Comparison of ENCODE assay signal across 19 cellular contexts in the genomic region with DNA sequence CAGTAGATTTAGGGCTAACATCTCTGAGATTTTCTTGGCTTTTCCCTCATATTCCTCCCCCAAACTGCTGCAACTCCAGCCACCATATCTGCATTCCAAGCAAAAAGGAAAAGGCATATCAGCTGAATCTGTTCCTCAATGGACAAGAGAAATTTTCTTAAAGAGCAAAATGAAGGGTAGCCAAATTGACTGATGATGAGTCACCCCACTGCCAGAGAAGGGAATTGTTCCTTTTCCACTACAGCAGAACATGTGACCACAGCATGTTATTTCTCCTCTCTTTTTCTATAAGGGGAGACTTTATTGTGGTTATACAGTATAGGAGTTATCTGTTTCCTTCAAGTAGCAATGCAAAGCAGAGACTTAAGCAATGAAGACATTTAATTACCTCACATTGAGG.
DNase-seq lines count a peak whose midpoint lies in the region; ATAC-seq and TF ChIP-seq lines count a peak whose summit lies in the region.
"Had no signal": no experiment of that assay in that cellular context is flagged by ENCODE, and none has a peak within 500 bp of the region (broad histone marks: within the 10 kb centered on the region; RNA-seq: fewer than 3 reads in every experiment).

No MANE protein-coding gene starts in this region.

- H3K36me3 ChIP-seq in RWPE2 (ENCODE audit: low read depth), result no peaks in the 10 kb centered on the region
- H3K36me3 ChIP-seq: ascending aorta, lower lobe of right lung, SJSA1, suprapubic skin had no signal

- no peak overlapping the region for H3K4me3 Mint-ChIP-seq in type B pancreatic cell
- H3K4me3 Mint-ChIP-seq: effector memory CD8-positive, alpha-beta T cell had no signal

- H3K27ac Mint-ChIP-seq in type B pancreatic cell, result no peak overlapping the region
- H3K27ac Mint-ChIP-seq: effector memory CD8-positive, alpha-beta T cell had no signal

- H3K4me3 ChIP-seq in RWPE2 (ENCODE audit: severe bottlenecking), result no peak overlapping the region
- no peak overlapping the region for H3K4me3 ChIP-seq in epithelial cell of proximal tubule (ENCODE audit: low read depth, low read length)
- H3K4me3 ChIP-seq in skeletal muscle cell (ENCODE audit: low read depth, low read length), result no peak overlapping the region
- H3K4me3 ChIP-seq: ascending aorta, lower lobe of right lung, SJSA1, suprapubic skin had no signal

- no peak for TF ChIP-seq CTCF in RWPE2 (IDR thresholded peaks at IDR 0.05; ENCODE audit: poor library complexity, severe bottlenecking)
- no peak for TF ChIP-seq CTCF in epithelial cell of proximal tubule (conservative IDR thresholded peaks at IDR 0.05; ENCODE audit: low read depth, low read length)
- no peak for TF ChIP-seq CTCF in type B pancreatic cell (conservative IDR thresholded peaks at IDR 0.05)

- H3K4me1 ChIP-seq in RWPE2 (ENCODE audit: insufficient read depth, poor library complexity, severe bottlenecking), result no peaks in the 10 kb centered on the region
- H3K4me1 ChIP-seq: ascending aorta, lower lobe of right lung, suprapubic skin had no signal

- H3K36me3 Mint-ChIP-seq in type B pancreatic cell, result no peaks in the 10 kb centered on the region

- no peak overlapping the region for H3K27ac ChIP-seq in RWPE2 (ENCODE audit: poor library complexity, severe bottlenecking)
- H3K27ac ChIP-seq: ascending aorta, lower lobe of right lung, SJSA1, suprapubic skin had no signal

- peaks cover 21% of the 10 kb centered on the region for H3K27me3 Mint-ChIP-seq in type B pancreatic cell

- no peaks in the 10 kb centered on the region for H3K4me1 Mint-ChIP-seq in type B pancreatic cell (ENCODE audit: unreplicated experiment)

- peaks cover 3% of the 10 kb centered on the region for H3K27me3 ChIP-seq in RWPE2 (ENCODE audit: insufficient read depth, poor library complexity, severe bottlenecking)
- H3K27me3 ChIP-seq: ascending aorta, SJSA1 had no signal

- H3K9me3 ChIP-seq in RWPE2 (ENCODE audit: severe bottlenecking), result no peaks in the 10 kb centered on the region
- H3K9me3 ChIP-seq: ascending aorta, lower lobe of right lung, SJSA1 had no signal

- ATAC-seq in RWPE2 (ENCODE audit: low read depth), result peak; percentile 42; the same call in 1 of the 3 replicates
- no peak for ATAC-seq in HG03432 (IDR thresholded peaks at IDR 0.05; ENCODE audit: unreplicated experiment)
- no peak for ATAC-seq in HG02981 (IDR thresholded peaks at IDR 0.05; ENCODE audit: unreplicated experiment)
- ATAC-seq: effector memory CD8-positive, alpha-beta T cell; lower lobe of right lung had no signal

- DNase-seq in HS-5 (ENCODE audit: low read depth) (peak; percentile 11), RWPE2 (ENCODE audit: low spot score) (no peak), epithelial cell of proximal tubule (ENCODE audit: low read depth) (peak; percentile 12), skeletal muscle cell (ENCODE audit: low read depth) (peak; percentile 30), type B pancreatic cell (ENCODE audit: extremely low spot score, unreplicated experiment) (no peak), NCI-H748 (lab: John Stamatoyannopoulos, UW; ENCODE audit: unreplicated experiment) (no peak)
- DNase-seq: activated CD4-positive, CD25-positive, alpha-beta regulatory T cell treated with anti-CD3 and anti-CD28 coated beads, Interleukin-2, amount 50 U/mL, for 72 hours; activated T-cell treated with anti-CD3 and anti-CD28 coated beads, Interleukin-2, amount 50 U/mL, for 48 hours; COR-L47; effector memory CD8-positive, alpha-beta T cell; lower lobe of right lung; NCI-H1694 treated with DMSO at 0.1 percent for 48 hours; NCI-H748 treated with DMSO at 0.1 percent for 48 hours; small intestine had no signal

- H3K9me3 Mint-ChIP-seq in type B pancreatic cell, result no peaks in the 10 kb centered on the region
- H3K9me3 Mint-ChIP-seq: effector memory CD8-positive, alpha-beta T cell had no signal

Comparison
In these comparisons a context has a peak if more than half of its experiments do, and no peak if none do; other contexts are left out.
1. DNase-seq: peak in HS-5 (single experiment), epithelial cell of proximal tubule (single experiment) and skeletal muscle cell (single experiment); none in RWPE2 (single experiment), type B pancreatic cell (single experiment) and NCI-H748 (single experiment).